ENCODE assay signal across 2 cellular contexts in the genomic region with DNA sequence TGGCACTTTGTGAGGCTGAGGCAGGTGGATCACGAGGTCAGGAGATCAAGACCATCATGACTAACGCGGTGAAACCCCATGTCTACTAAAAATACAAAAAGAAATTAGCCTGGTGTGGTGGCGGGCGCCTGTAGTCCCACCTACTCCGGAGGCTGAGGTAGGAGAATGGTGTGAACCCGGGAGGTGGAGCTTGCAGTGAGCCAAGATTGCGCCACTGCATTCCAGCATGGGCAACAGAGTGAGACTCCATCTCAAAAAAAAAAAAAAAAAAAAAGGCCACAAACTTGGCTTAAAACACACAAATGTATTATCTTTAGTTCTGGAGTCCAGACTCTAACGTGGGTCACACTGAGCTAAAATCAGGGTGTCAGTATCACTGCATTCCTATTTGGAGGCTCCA.
A peak's percentile ranks its signal among the peaks of the same experiment; 100 is the strongest.
TF ChIP-seq lines count a peak whose summit lies in the region.
"Not testable (repeated sequence)": the region's sequence is repeated elsewhere in the genome, so short reads cannot be mapped to it uniquely, and the experiment has no call there.

No MANE protein-coding gene starts in this region.

TF ChIP-seq in Ishikawa, 13 proteins besides CTCF, POLR2A, EP300 and RAD21:
- 0 out of 2 replicates have a peak, but pooled peaks have one; percentile 11 for TF ChIP-seq CEBPB (IDR thresholded peaks at IDR 0.05)

TF ChIP-seq in HepG2, 621 proteins besides CTCF, POLR2A, EP300 and RAD21:
- TF ChIP-seq CEBPG (CRISPR knock-in tag; IDR thresholded peaks at IDR 0.05) (peak; percentile 71), CREB1 (CRISPR knock-in tag; IDR thresholded peaks at IDR 0.05) (peak; percentile 35; the same call in 1 of the 2 replicates), ZNF574 (CRISPR knock-in tag; IDR thresholded peaks at IDR 0.05) (peak; percentile 44; the same call in 1 of the 2 replicates), DMAP1 (CRISPR knock-in tag; IDR thresholded peaks at IDR 0.05) (0 out of 2 replicates have a peak, but pooled peaks have one; percentile 40), ZNF121 (CRISPR knock-in tag; IDR thresholded peaks at IDR 0.05) (peak; percentile 69), TEAD3 (CRISPR knock-in tag; optimal IDR thresholded peaks at IDR 0.05; ENCODE audit: borderline replicate concordance) (peak; percentile 72), CEBPB (IDR thresholded peaks at IDR 0.05; ENCODE audit: borderline replicate concordance, low read depth, low read length) (peak; percentile 61; the same call in 1 of the 2 replicates), ZNF362 (CRISPR knock-in tag; IDR thresholded peaks at IDR 0.05; ENCODE audit: borderline replicate concordance) (peak; percentile 71; the same call in 1 of the 2 replicates), THAP11 (CRISPR knock-in tag; IDR thresholded peaks at IDR 0.05) (peak; percentile 16; the same call in 1 of the 2 replicates)
- TF ChIP-seq CREB1 (IDR thresholded peaks at IDR 0.05), result not testable (repeated sequence)
- TF ChIP-seq, protein P1, sequence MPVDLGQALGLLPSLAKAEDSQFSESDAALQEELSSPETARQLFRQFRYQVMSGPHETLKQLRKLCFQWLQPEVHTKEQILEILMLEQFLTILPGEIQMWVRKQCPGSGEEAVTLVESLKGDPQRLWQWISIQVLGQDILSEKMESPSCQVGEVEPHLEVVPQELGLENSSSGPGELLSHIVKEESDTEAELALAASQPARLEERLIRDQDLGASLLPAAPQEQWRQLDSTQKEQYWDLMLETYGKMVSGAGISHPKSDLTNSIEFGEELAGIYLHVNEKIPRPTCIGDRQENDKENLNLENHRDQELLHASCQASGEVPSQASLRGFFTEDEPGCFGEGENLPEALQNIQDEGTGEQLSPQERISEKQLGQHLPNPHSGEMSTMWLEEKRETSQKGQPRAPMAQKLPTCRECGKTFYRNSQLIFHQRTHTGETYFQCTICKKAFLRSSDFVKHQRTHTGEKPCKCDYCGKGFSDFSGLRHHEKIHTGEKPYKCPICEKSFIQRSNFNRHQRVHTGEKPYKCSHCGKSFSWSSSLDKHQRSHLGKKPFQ (CRISPR knock-in tag; IDR thresholded peaks at IDR 0.05; ENCODE audit: insufficient replicate concordance), result peak; percentile 99
